Comparison of ENCODE assay signal across 1 cellular context in the genomic region with DNA sequence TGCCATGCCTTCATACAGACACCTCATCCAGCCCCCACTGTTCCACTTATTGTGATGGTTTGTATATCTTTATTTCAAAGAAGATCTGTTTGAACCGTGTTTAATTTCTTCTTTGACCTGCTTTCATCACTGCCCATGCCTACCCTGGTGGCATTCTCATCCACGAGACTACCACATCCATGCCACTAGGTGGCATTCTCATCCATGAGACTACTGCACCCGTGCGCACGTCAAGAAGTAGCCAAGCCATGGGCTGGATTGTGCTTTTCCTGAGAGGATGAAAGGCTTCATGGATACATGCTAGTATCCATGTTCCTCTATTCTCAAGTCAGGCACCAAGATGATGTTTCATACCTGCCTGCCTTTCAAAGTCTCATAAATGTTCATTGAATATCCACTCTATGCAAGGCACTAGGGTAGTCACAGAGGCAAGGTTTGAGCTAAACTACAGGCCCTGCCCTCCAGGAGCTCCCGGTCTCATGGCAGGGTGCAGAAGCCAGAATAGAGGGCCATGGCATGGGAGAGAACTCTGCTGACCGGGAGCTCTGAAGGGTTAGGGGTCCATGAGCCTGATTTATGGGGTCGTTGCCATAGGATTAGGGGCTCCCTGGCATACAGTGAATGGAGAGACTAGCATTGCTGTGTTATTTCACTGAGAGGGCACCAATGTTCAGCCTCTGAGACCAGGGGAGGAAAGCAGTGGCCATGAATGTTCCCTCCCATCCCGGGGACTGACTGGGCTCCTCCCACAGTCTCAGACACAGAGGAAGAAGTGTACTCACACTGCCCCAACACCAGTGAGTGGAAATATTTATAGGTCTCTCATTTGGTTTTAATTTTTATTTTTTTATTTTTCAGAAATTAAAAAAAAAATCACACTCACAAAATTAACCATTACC.
TF ChIP-seq lines count a peak whose summit lies in the region.

No MANE protein-coding gene starts in this region.

TF ChIP-seq in WTC11, 78 proteins besides CTCF, POLR2A, EP300 and RAD21 (continued from another document):
- TF ChIP-seq, protein P1, sequence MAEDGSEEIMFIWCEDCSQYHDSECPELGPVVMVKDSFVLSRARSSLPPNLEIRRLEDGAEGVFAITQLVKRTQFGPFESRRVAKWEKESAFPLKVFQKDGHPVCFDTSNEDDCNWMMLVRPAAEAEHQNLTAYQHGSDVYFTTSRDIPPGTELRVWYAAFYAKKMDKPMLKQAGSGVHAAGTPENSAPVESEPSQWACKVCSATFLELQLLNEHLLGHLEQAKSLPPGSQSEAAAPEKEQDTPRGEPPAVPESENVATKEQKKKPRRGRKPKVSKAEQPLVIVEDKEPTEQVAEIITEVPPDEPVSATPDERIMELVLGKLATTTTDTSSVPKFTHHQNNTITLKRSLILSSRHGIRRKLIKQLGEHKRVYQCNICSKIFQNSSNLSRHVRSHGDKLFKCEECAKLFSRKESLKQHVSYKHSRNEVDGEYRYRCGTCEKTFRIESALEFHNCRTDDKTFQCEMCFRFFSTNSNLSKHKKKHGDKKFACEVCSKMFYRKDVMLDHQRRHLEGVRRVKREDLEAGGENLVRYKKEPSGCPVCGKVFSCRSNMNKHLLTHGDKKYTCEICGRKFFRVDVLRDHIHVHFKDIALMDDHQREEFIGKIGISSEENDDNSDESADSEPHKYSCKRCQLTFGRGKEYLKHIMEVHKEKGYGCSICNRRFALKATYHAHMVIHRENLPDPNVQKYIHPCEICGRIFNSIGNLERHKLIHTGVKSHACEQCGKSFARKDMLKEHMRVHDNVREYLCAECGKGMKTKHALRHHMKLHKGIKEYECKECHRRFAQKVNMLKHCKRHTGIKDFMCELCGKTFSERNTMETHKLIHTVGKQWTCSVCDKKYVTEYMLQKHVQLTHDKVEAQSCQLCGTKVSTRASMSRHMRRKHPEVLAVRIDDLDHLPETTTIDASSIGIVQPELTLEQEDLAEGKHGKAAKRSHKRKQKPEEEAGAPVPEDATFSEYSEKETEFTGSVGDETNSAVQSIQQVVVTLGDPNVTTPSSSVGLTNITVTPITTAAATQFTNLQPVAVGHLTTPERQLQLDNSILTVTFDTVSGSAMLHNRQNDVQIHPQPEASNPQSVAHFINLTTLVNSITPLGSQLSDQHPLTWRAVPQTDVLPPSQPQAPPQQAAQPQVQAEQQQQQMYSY (CRISPR knock-in tag; IDR thresholded peaks at IDR 0.05) = peak; percentile 40; the same call in 1 of the 2 replicates
